Comparison of ENCODE assay signal across 20 cellular contexts in the genomic region with DNA sequence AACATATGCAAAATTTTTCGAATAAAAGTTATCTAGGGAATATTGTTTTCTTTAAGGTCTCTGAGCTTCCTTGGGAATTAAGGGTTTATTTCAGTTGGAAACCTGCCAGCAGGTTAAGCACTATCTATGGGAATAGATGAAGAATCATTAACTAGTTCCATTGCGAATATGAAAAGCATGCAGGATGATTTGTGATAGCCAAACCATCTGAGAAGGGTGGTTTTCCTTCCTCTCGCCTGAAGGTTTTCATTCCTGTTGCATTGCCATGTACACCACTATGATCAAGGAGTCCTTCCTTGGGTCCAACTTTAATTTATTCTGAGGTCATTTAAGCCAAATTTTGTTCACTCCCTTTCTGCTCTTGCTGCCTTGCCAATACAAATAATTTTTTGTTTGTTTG.
"Had no signal": no experiment of that assay in that cellular context is flagged by ENCODE, and none has a peak within 500 bp of the region (broad histone marks: within the 10 kb centered on the region; RNA-seq: fewer than 3 reads in every experiment).

No MANE protein-coding gene starts in this region.

- H2AFZ ChIP-seq: PC-9 had no signal

- H3K27ac ChIP-seq: PC-9, SK-N-MC, VCaP had no signal

- H3K4me2 ChIP-seq: PC-9 had no signal

- H3K36me3 Mint-ChIP-seq: activated naive CD4-positive, alpha-beta T cell treated with anti-CD3 and anti-CD28 coated beads, Interleukin-2, amount 10 ng/mL, durations not matched to agents 7 days and 5 days had no signal

- H3K4me3 Mint-ChIP-seq: activated CD4-positive, alpha-beta memory T cell treated with anti-CD3 and anti-CD28 coated beads for 36 hours; activated CD4-positive, alpha-beta T cell treated with anti-CD3 and anti-CD28 coated beads, Interleukin-2, amount 10 ng/mL, durations not matched to agents 7 days and 5 days; activated naive CD4-positive, alpha-beta T cell treated with anti-CD3 and anti-CD28 coated beads, Interleukin-2, amount 10 ng/mL, durations not matched to agents 7 days and 5 days; activated naive CD8-positive, alpha-beta T cell treated with anti-CD3 and anti-CD28 coated beads for 36 hours; activated T-cell treated with anti-CD3 and anti-CD28 coated beads, Interleukin-2, amount 50 U/mL, for 4 hours; activated T-helper 17 cell treated with anti-CD3 and anti-CD28 coated beads, Interleukin-2, amount 50 U/mL, for 72 hours had no signal

- H3K4me3 ChIP-seq: PC-9, SK-N-MC had no signal

- ATAC-seq: activated T-cell treated with anti-CD3 and anti-CD28 coated beads, Interleukin-2, amount 50 U/mL, for 4 hours; activated T-helper 17 cell treated with anti-CD3 and anti-CD28 coated beads, Interleukin-2, amount 50 U/mL, for 72 hours; Right ventricle myocardium inferior had no signal

- H3K27me3 Mint-ChIP-seq: activated CD4-positive, alpha-beta memory T cell treated with anti-CD3 and anti-CD28 coated beads for 36 hours; activated CD4-positive, alpha-beta T cell treated with anti-CD3 and anti-CD28 coated beads, Interleukin-2, amount 10 ng/mL, durations not matched to agents 7 days and 5 days; activated naive CD4-positive, alpha-beta T cell treated with anti-CD3 and anti-CD28 coated beads, Interleukin-2, amount 10 ng/mL, durations not matched to agents 7 days and 5 days; activated T-helper 17 cell treated with anti-CD3 and anti-CD28 coated beads, Interleukin-2, amount 50 U/mL, for 72 hours had no signal

- DNase-seq: activated CD4-positive, alpha-beta memory T cell treated with anti-CD3 and anti-CD28 coated beads for 36 hours; activated CD4-positive, alpha-beta T cell treated with anti-CD3 and anti-CD28 coated beads, Interleukin-2, amount 10 ng/mL, durations not matched to agents 7 days and 5 days; activated CD4-positive, CD25-positive, alpha-beta regulatory T cell; activated CD8-positive, alpha-beta memory T cell treated with anti-CD3 and anti-CD28 coated beads for 24 hours; activated gamma-delta T cell; activated naive CD4-positive, alpha-beta T cell treated with anti-CD3 and anti-CD28 coated beads, Interleukin-2, amount 10 ng/mL, durations not matched to agents 7 days and 5 days; activated naive CD8-positive, alpha-beta T cell treated with anti-CD3 and anti-CD28 coated beads for 36 hours; activated T-cell treated with anti-CD3 and anti-CD28 coated beads, Interleukin-2, amount 50 U/mL, for 4 hours; NCI-H1105 treated with DMSO at 0.1 percent for 48 hours; NCI-H1436 treated with DMSO at 0.1 percent for 48 hours; NCI-H187 treated with DMSO at 0.1 percent for 48 hours; NCI-H2081 treated with DMSO at 0.1 percent for 48 hours; NCI-H446; NCI-H524; PC-9; T-helper 1 cell had no signal

- H3K9me3 Mint-ChIP-seq: activated CD4-positive, alpha-beta T cell treated with anti-CD3 and anti-CD28 coated beads, Interleukin-2, amount 10 ng/mL, durations not matched to agents 7 days and 5 days had no signal

- H3K27ac Mint-ChIP-seq: activated CD4-positive, alpha-beta memory T cell treated with anti-CD3 and anti-CD28 coated beads for 36 hours; activated CD4-positive, alpha-beta T cell treated with anti-CD3 and anti-CD28 coated beads, Interleukin-2, amount 10 ng/mL, durations not matched to agents 7 days and 5 days; activated naive CD4-positive, alpha-beta T cell treated with anti-CD3 and anti-CD28 coated beads, Interleukin-2, amount 10 ng/mL, durations not matched to agents 7 days and 5 days; activated naive CD8-positive, alpha-beta T cell treated with anti-CD3 and anti-CD28 coated beads for 36 hours; activated T-helper 17 cell treated with anti-CD3 and anti-CD28 coated beads, Interleukin-2, amount 50 U/mL, for 72 hours had no signal

- H3K4me1 Mint-ChIP-seq: activated CD4-positive, alpha-beta T cell treated with anti-CD3 and anti-CD28 coated beads, Interleukin-2, amount 10 ng/mL, durations not matched to agents 7 days and 5 days; activated naive CD4-positive, alpha-beta T cell treated with anti-CD3 and anti-CD28 coated beads, Interleukin-2, amount 10 ng/mL, durations not matched to agents 7 days and 5 days; activated naive CD8-positive, alpha-beta T cell treated with anti-CD3 and anti-CD28 coated beads for 36 hours; activated T-helper 17 cell treated with anti-CD3 and anti-CD28 coated beads, Interleukin-2, amount 50 U/mL, for 72 hours had no signal
